ENCODE assay signal across 1 cellular context in the genomic region with DNA sequence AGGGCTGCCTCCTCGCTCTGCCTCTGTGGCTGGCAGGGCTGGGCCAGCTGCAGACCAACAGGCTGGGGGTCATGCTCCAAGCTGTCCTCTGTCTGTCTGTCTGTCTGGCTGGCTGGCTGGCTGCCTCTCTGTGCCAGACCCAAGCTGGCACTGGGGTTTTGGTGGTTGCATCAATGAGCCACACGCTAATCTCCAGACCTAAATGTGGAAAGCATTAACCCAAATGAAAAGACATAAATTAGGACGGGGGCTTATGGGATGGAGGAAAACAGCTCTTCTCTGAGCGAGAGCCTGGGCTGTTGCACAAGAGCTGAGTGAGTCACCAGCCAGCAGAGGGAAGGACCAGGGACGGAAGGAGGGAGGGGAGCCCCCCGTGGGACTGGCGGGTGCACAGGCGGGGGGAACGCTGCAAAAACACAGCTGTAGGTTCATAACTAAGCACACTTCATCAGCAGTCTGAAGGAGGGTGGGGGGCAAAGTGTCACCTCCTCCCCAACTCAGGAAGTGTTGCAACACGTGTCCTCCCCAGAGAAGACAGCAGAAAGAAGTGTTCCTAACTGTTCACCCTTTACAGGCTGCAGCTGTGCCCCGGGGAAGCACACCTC.
TF ChIP-seq lines count a peak whose summit lies in the region.

No MANE protein-coding gene starts in this region.

TF ChIP-seq in SK-N-SH treated with all-trans-retinoic acid at 6 μM for 48 hours, 23 proteins besides CTCF, POLR2A, EP300 and RAD21 (continued from another document):
- TF ChIP-seq OSR1 (CRISPR knock-in tag; IDR thresholded peaks at IDR 0.05) (no peak), BACH2 (CRISPR knock-in tag; IDR thresholded peaks at IDR 0.05; ENCODE audit: borderline replicate concordance) (no peak), ZFP3 (CRISPR knock-in tag; IDR thresholded peaks at IDR 0.05) (0 out of 2 replicates have a peak, but pooled peaks have one; percentile 27)
TF ChIP-seq in SK-N-SH treated with all-trans-retinoic acid at 6 μM for 48 hours: peak in this region for 7.
